Comparison of ENCODE assay signal across 21 cellular contexts in genomic region chr2:128276878-128277675, GRCh38. TPM values are rescaled to one million over a fixed set of nuclear protein-coding genes. Genes with fewer than 3 reads are reported as not detected.
DNase-seq lines count a peak whose midpoint lies in the region; TF ChIP-seq lines count a peak whose summit lies in the region.
"Had no signal": no experiment of that assay in that cellular context is flagged by ENCODE, and none has a peak within 500 bp of the region (broad histone marks: within the 10 kb centered on the region; RNA-seq: fewer than 3 reads in every experiment).

No MANE protein-coding gene starts in this region.

- H2AFZ ChIP-seq in osteoblast (ENCODE audit: low read length) = no peak overlapping the region

- TF ChIP-seq POLR2A in adrenal gland (IDR thresholded peaks at IDR 0.05) = no peak

- H3K36me3 ChIP-seq in H7 (replicated peaks; ENCODE audit: control insufficient read depth, insufficient read depth, low read length) = peaks cover 4% of the 10 kb centered on the region
- peaks cover 0 to 7% of the 10 kb centered on the region in 2 donors for H3K36me3 ChIP-seq in adrenal gland (replicated peaks in 1 of 2)
- H3K36me3 ChIP-seq in osteoblast (ENCODE audit: insufficient read depth, low read length) = no peaks in the 10 kb centered on the region
- H3K36me3 ChIP-seq: neutrophil had no signal

- peaks cover 27% of the 10 kb centered on the region for H4K20me1 ChIP-seq in osteoblast (ENCODE audit: insufficient read depth, low read length)

- peak; percentile 38 for DNase-seq in H7
- peak in 5 of 7 donors; percentile 10 to 46 (median 17) for DNase-seq in adrenal gland
- DNase-seq in islet precursor cell = peak; percentile 59
- DNase-seq in osteoblast (ENCODE audit: insufficient read length, low spot score, missing footprints) = peak; percentile 51
- DNase-seq in effector CD8-positive, alpha-beta T cell (lab: John Stamatoyannopoulos, UW) = no peak
- no peak for DNase-seq in GM13977 (ENCODE audit: low spot score)
- DNase-seq in OCI-M1 (lab: John Stamatoyannopoulos, UW) = no peak
- DNase-seq: activated CD4-positive, alpha-beta T cell treated with anti-CD3 and anti-CD28 coated beads, Interleukin-2, amount 50 U/mL, for 1 hour; activated CD8-positive, alpha-beta memory T cell treated with anti-CD3 and anti-CD28 coated beads, Interleukin-2, amount 50 U/mL, for 48 hours; brain microvascular endothelial cell; COR-L47; dermis blood vessel endothelial cell; foreskin melanocyte; NCI-H1105; NCI-H2081; NCI-H510A; stimulated activated CD4-positive, alpha-beta T cell treated with anti-CD3 and anti-CD28 coated beads, Interleukin-1b, Interleukin-23, amount 100 ng/mL, for 48 hours; stimulated activated naive CD4-positive, alpha-beta T cell treated with Interleukin-2 at 50 U/mL for 16 hours; SW 1271 had no signal

- no peaks in the 10 kb centered on the region for H3K79me2 ChIP-seq in osteoblast (ENCODE audit: insufficient read depth, low read length)

- in situ Hi-C loops in GM13977 (cut with MboI; ENCODE audit: low pct_unique_long_range_greater_than_20kb, low sequenced_read_pairs, unreplicated experiment) = no loop called here

- no peaks in the 10 kb centered on the region for H3K9me3 ChIP-seq in adrenal gland (replicated peaks in 1 of 3)
- H3K9me3 ChIP-seq in osteoblast (ENCODE audit: low read depth, low read length) = no peaks in the 10 kb centered on the region
- H3K9me3 ChIP-seq: neutrophil had no signal

- WGBS in adrenal gland, 4 donors = 80 to 91% (median 86%) methylated on average over 9 to 17 of the region's 17 CpGs

- no peak for TF ChIP-seq CTCF in adrenal gland (IDR thresholded peaks at IDR 0.05)
- TF ChIP-seq CTCF in osteoblast (IDR thresholded peaks at IDR 0.05; ENCODE audit: extremely low read depth, low read depth, low read length) = no peak
- no peak for TF ChIP-seq CTCF in GM13977 (IDR thresholded peaks at IDR 0.05; ENCODE audit: extremely low read depth, insufficient read depth, missing control alignments)

- H3K27ac ChIP-seq in adrenal gland (peak overlapping the region in 2 of 5 donors; percentile 16 to 54), osteoblast (ENCODE audit: low read depth, low read length) (no peak overlapping the region)
- H3K27ac ChIP-seq: brain microvascular endothelial cell, neutrophil, tibial artery had no signal

- H3K4me3 ChIP-seq in H7 (ENCODE audit: insufficient read depth, low read depth, low read length) (no peak overlapping the region), adrenal gland (no peak overlapping the region), osteoblast (ENCODE audit: insufficient read depth, low read length) (no peak overlapping the region)
- H3K4me3 ChIP-seq: tibial artery had no signal

- H3K4me1 ChIP-seq in adrenal gland (replicated peaks in 1 of 2) = peaks cover 31 to 46% of the 10 kb centered on the region in 2 donors
- H3K4me1 ChIP-seq in osteoblast (ENCODE audit: insufficient read depth, low read length) = no peaks in the 10 kb centered on the region

- H3K27me3 ChIP-seq in H7 (ENCODE audit: control insufficient read depth, insufficient read depth, low read length) = no peaks in the 10 kb centered on the region
- no peaks in the 10 kb centered on the region for H3K27me3 ChIP-seq in adrenal gland
- no peaks in the 10 kb centered on the region for H3K27me3 ChIP-seq in osteoblast (ENCODE audit: insufficient read depth, low read length)
- H3K27me3 ChIP-seq: brain microvascular endothelial cell, tibial artery had no signal

- H3K4me2 ChIP-seq in osteoblast (ENCODE audit: insufficient read depth, low read length) = no peak overlapping the region

- intact Hi-C loops in adrenal gland (cut with DNase I) = no loop called here

RNA-seq across cellular contexts. Expression of gene HS6ST1, which starts 41.6 kb away (rescaled TPM):
- 76.3 and 102 TPM in 2 replicates for total RNA-seq in H7 (2014; rRNA removed; shearing (Covaris generic))
- total RNA-seq in adrenal gland (100 to 1,000 TPM in 6 of 8 donors, 10 to 100 TPM in 2; 74.5 to 262 (median 149) TPM), osteoblast (16.5 and 18.8 TPM in 2 replicates)
- 10 to 100 TPM; 20.5 to 40.0 (median 35.1) TPM for polyA plus RNA-seq in adrenal gland

Comparison
In these comparisons a context has a peak if more than half of its experiments do, and no peak if none do; other contexts are left out.
1. DNase-seq: peak in H7 (single experiment), adrenal gland (5 of 7), islet precursor cell (single experiment) and osteoblast (single experiment); none in effector CD8-positive, alpha-beta T cell (single experiment), GM13977 (single experiment) and OCI-M1 (single experiment).